ENCODE assay signal across 8 cellular contexts in the genomic region with DNA sequence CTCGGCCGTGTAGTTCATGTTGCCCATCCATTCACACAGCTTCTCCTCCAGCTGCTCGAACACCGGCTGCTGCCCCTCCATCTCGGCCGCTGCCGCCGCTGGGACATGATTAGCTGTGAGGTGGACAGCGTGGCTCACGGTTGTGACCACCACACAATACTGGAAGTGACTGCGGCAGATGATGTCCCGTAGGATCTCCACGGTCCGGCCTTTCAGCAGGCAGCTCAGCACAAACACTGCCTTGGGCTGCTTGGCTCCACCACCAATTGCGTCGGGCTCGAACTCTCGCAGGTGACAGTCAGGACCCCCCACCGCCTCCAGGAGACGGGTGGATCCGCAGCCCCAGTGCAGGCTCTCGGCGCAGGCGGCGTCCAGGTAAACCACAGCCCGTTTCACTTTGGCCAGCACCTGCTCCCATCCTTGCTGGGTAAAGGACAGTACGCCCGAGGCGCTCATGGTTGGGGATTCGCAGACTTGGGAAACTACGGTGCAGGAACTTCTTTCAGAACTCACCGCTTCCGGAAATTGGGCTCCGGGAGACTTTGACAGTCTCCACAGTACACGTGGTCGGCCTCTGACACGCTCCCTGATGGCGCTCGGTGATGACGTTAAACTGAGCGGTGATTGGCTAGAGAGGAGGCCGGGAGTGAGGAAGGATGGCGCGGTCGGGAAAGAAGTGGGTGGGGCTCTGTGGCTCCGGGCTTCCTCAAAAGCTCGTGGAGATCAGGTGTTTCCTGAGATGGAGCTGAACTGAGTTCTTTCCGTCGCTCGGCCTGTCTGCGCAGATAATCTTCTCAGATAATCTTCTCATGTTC. TPM values are rescaled to one million over a fixed set of nuclear protein-coding genes. Genes with fewer than 3 reads are reported as not detected.
A peak's percentile ranks its signal among the peaks of the same experiment; 100 is the strongest.
DNase-seq lines count a peak whose midpoint lies in the region; TF ChIP-seq lines count a peak whose summit lies in the region.

SCFD2 (minus strand) TSS at position 576 of the 815 bp plus-strand sequence.

- H3K36me3 ChIP-seq in H7 (replicated peaks; ENCODE audit: control insufficient read depth, insufficient read depth, low read length), result no peaks in the 10 kb centered on the region

- H3K36me3 Mint-ChIP-seq in nephron (ENCODE audit: low read depth), result no peaks in the 10 kb centered on the region
- peaks cover 15% of the 10 kb centered on the region for H3K36me3 Mint-ChIP-seq in stimulated activated naive CD8-positive, alpha-beta T cell treated with anti-CD3 and anti-CD28 coated beads, Interleukin-15, Interleukin-2, amounts not matched to agents 100 ng/mL and 50 ng/mL, for 24 hours (ENCODE audit: low read depth)

- H3K4me3 ChIP-seq in H7 (ENCODE audit: insufficient read depth, low read depth, low read length), result peak within 1 kb of the TSS; percentile 86
- peak within 1 kb of the TSS; percentile 97 for H3K4me3 ChIP-seq in fibroblast of the aortic adventitia (ENCODE audit: low read depth, low read length)

- H3K27ac Mint-ChIP-seq in nephron, result peak within 1 kb of the TSS; percentile 83 to 97 (median 92)
- peak within 1 kb of the TSS; percentile 97 for H3K27ac Mint-ChIP-seq in stimulated activated naive CD8-positive, alpha-beta T cell treated with anti-CD3 and anti-CD28 coated beads, Interleukin-15, Interleukin-2, amounts not matched to agents 100 ng/mL and 50 ng/mL, for 24 hours

- TF ChIP-seq CTCF in fibroblast of the aortic adventitia (IDR thresholded peaks at IDR 0.05; ENCODE audit: insufficient read depth, low read length) (no peak), nephron (IDR thresholded peaks at IDR 0.05; ENCODE audit: unreplicated experiment in 3 of 3) (no peak)

- H3K27me3 ChIP-seq in H7 (ENCODE audit: control insufficient read depth, insufficient read depth, low read length), result peaks cover 2% of the 10 kb centered on the region; the same call in 1 of the 2 replicates

- DNase-seq in ELF-1 (ENCODE audit: low read depth, low spot score), result peak; percentile 99
- DNase-seq in H7, result peak; percentile 93
- peak; percentile 97 for DNase-seq in M059J (ENCODE audit: low read depth)
- peak; percentile 98 to 99 for DNase-seq in SHP77 (lab: John Stamatoyannopoulos, UW)
- DNase-seq in activated effector memory CD4-positive, alpha-beta T cell treated with Interleukin-2 at 50 U/mL for 16 hours, result peak; percentile 88
- peak; percentile 97 for DNase-seq in fibroblast of the aortic adventitia (ENCODE audit: low read depth)

- peaks cover 33% of the 10 kb centered on the region for H3K27me3 Mint-ChIP-seq in nephron (ENCODE audit: low read depth)
- peaks cover 17% of the 10 kb centered on the region for H3K27me3 Mint-ChIP-seq in stimulated activated naive CD8-positive, alpha-beta T cell treated with anti-CD3 and anti-CD28 coated beads, Interleukin-15, Interleukin-2, amounts not matched to agents 100 ng/mL and 50 ng/mL, for 24 hours

- H3K4me3 Mint-ChIP-seq in nephron, result peak within 1 kb of the TSS; percentile 93 to 96 (median 95)
- peak within 1 kb of the TSS; percentile 92 for H3K4me3 Mint-ChIP-seq in stimulated activated naive CD8-positive, alpha-beta T cell treated with anti-CD3 and anti-CD28 coated beads, Interleukin-15, Interleukin-2, amounts not matched to agents 100 ng/mL and 50 ng/mL, for 24 hours

- H3K9me3 Mint-ChIP-seq in nephron, result no peaks in the 10 kb centered on the region
- H3K9me3 Mint-ChIP-seq in stimulated activated naive CD8-positive, alpha-beta T cell treated with anti-CD3 and anti-CD28 coated beads, Interleukin-15, Interleukin-2, amounts not matched to agents 100 ng/mL and 50 ng/mL, for 24 hours, result no peaks in the 10 kb centered on the region

- H3K4me1 Mint-ChIP-seq in nephron, result peaks cover 39% of the 10 kb centered on the region
- H3K4me1 Mint-ChIP-seq in stimulated activated naive CD8-positive, alpha-beta T cell treated with anti-CD3 and anti-CD28 coated beads, Interleukin-15, Interleukin-2, amounts not matched to agents 100 ng/mL and 50 ng/mL, for 24 hours (ENCODE audit: low read depth), result peaks cover 48% of the 10 kb centered on the region

RNA-seq across cellular contexts. Expression of gene SCFD2, which starts in this region (rescaled TPM):
- 13.5 and 16.9 TPM in 2 replicates for total RNA-seq in H7 (2014; rRNA removed; shearing (Covaris generic))
- total RNA-seq in M059J (2014; rRNA removed; shearing (Covaris generic)), result 11.2 and 18.3 TPM in 2 replicates
- 36.7 and 69.2 TPM in 2 replicates for total RNA-seq in fibroblast of the aortic adventitia (ENCODE audit: low replicate concordance)

Comparison
In these comparisons a context has a peak if more than half of its experiments do, and no peak if none do; other contexts are left out.
1. Peak in every context shown above with its lines: DNase-seq and H3K4me3 ChIP-seq.